ENCODE assay signal across 9 cellular contexts in genomic region chr7:40551685-40552576, GRCh38.
DNase-seq lines count a peak whose midpoint lies in the region; ATAC-seq, FAIRE-seq and TF ChIP-seq lines count a peak whose summit lies in the region.
"Had no signal": no experiment of that assay in that cellular context is flagged by ENCODE, and none has a peak within 500 bp of the region (broad histone marks: within the 10 kb centered on the region; RNA-seq: fewer than 3 reads in every experiment).

No MANE protein-coding gene starts in this region.

- DNase-seq in NOMO-1 treated with DMSO at 0.1 percent for 48 hours (lab: John Stamatoyannopoulos, UW; ENCODE audit: unreplicated experiment) (peak; percentile 98), superior temporal gyrus (ENCODE audit: extremely low spot score) (no peak), dedifferentiated amniotic fluid mesenchymal stem cell (ENCODE audit: extremely low spot score) (no peak), kidney (no peak)
- DNase-seq in activated CD4-positive, CD25-positive, alpha-beta regulatory T cell (lab: John Stamatoyannopoulos, UW), result no peak

- no peaks in the 10 kb centered on the region for H3K27me3 ChIP-seq in gastroesophageal sphincter

- H3K27ac ChIP-seq in gastroesophageal sphincter (no peak overlapping the region), kidney (ENCODE audit: low read depth in 2 of 2, low read length in 2 of 2) (no peak overlapping the region)

- H3K4me3 ChIP-seq in gastroesophageal sphincter (no peak overlapping the region), kidney (ENCODE audit: low read length in 2 of 2) (no peak overlapping the region)

- H3K36me3 ChIP-seq in gastroesophageal sphincter, result no peaks in the 10 kb centered on the region
- H3K36me3 ChIP-seq in kidney (ENCODE audit: control insufficient read depth in 1 of 2, insufficient read depth in 2 of 2, low read length in 2 of 2), result no peaks in the 10 kb centered on the region

- TF ChIP-seq EP300 in gastroesophageal sphincter (IDR thresholded peaks at IDR 0.05), result no peak

- no peak for TF ChIP-seq CTCF in gastroesophageal sphincter (IDR thresholded peaks at IDR 0.05)
- TF ChIP-seq CTCF in kidney (IDR thresholded peaks at IDR 0.05; ENCODE audit: borderline replicate concordance, extremely low read depth, insufficient read depth), result no peak

- 68 to 72% methylated on average over 5 to 6 of the region's 8 CpGs for WGBS in gastroesophageal sphincter (ENCODE audit: low coverage in 1 of 2), 2 donors

- H3K9me3 ChIP-seq in gastroesophageal sphincter (no peaks in the 10 kb centered on the region), kidney (ENCODE audit: control insufficient read depth in 1 of 2, low read length in 2 of 2) (no peaks in the 10 kb centered on the region)

- H3K9ac ChIP-seq in kidney (ENCODE audit: low read length in 2 of 2), result no peak overlapping the region

- ATAC-seq in GM18511 (IDR thresholded peaks at IDR 0.05; ENCODE audit: unreplicated experiment), result peak; percentile 87
- ATAC-seq in HG02610 (IDR thresholded peaks at IDR 0.05; ENCODE audit: unreplicated experiment), result peak; percentile 78
- ATAC-seq in gastroesophageal sphincter, result peak; percentile 19
- ATAC-seq: Panc1 had no signal

- H3K4me1 ChIP-seq in gastroesophageal sphincter (no peaks in the 10 kb centered on the region), kidney (ENCODE audit: control insufficient read depth in 1 of 2, insufficient read depth in 1 of 2, low read depth in 1 of 2, low read length in 2 of 2) (no peaks in the 10 kb centered on the region)

- TF ChIP-seq POLR2A in gastroesophageal sphincter (IDR thresholded peaks at IDR 0.05), result no peak

- no peak for FAIRE-seq in kidney (lab: Jason Lieb, UNC)

- intact Hi-C loops in kidney (cut with DNase I), result no loop called here

Comparison
In these comparisons a context has a peak if more than half of its experiments do, and no peak if none do; other contexts are left out.
1. ATAC-seq: peak in every context shown above with its lines; median percentile 87 in GM18511; 78 in HG02610; 19 in gastroesophageal sphincter.